In genomic region chr15:72474912-72475601, GRCh38 we compare ENCODE assay signal across 8 cellular contexts. TPM values are rescaled to one million over a fixed set of nuclear protein-coding genes. Genes with fewer than 3 reads are reported as not detected.
A peak's percentile ranks its signal among the peaks of the same experiment; 100 is the strongest.
DNase-seq lines count a peak whose midpoint lies in the region; ATAC-seq and TF ChIP-seq lines count a peak whose summit lies in the region.

No MANE protein-coding gene starts in this region.

- CTCF ChIA-PET in activated CD4-positive, alpha-beta memory T cell treated with anti-CD3 and anti-CD28 coated beads, Interleukin-2, amount 10 ng/mL, durations not matched to agents 7 days and 5 days (lab: Charles Lee): interaction anchor here (0.8 to 2.3 kb wide), 3 partner anchors 14 to 196 kb away, joined by 3 to 16 read pairs (median 4); no protein-coding TSS in a partner anchor

- H3K27ac ChIP-seq in ectodermal cell (ENCODE audit: insufficient read depth, low read depth, low read length, poor library complexity, severe bottlenecking): peak overlapping the region; percentile 99

- no peaks in the 10 kb centered on the region for H3K27me3 Mint-ChIP-seq in activated CD4-positive, alpha-beta memory T cell treated with anti-CD3 and anti-CD28 coated beads, Interleukin-2, amount 10 ng/mL, durations not matched to agents 7 days and 5 days

- POLR2A ChIA-PET in activated CD4-positive, alpha-beta memory T cell treated with anti-CD3 and anti-CD28 coated beads, Interleukin-2, amount 10 ng/mL, durations not matched to agents 7 days and 5 days (lab: Charles Lee): interaction anchor here (0.8 to 4.3 kb wide), 14 partner anchors 8 to 248 kb away, joined by 3 to 86 read pairs (median 5); partner anchors contain the start of genes HEXA and PKM

- H3K4me3 ChIP-seq in AG09309 (ENCODE audit: control insufficient read depth, low read depth, low read length) (peak overlapping the region; percentile 90), ectodermal cell (ENCODE audit: insufficient read depth, low read depth, low read length) (peak overlapping the region; percentile 79)

- H3K27me3 ChIP-seq in ectodermal cell (ENCODE audit: control insufficient read depth, insufficient read depth, low read length, poor library complexity, severe bottlenecking): no peaks in the 10 kb centered on the region

- no peak for TF ChIP-seq CTCF in AG09309 (IDR thresholded peaks at IDR 0.05; ENCODE audit: control insufficient read depth, insufficient read depth, low read depth, low read length, missing control alignments)

- ATAC-seq in GM19043 (IDR thresholded peaks at IDR 0.05; ENCODE audit: low read depth, unreplicated experiment): peak; percentile 26
- peak; percentile 44 for ATAC-seq in HG03342 (IDR thresholded peaks at IDR 0.05; ENCODE audit: unreplicated experiment)

- peaks cover 42% of the 10 kb centered on the region for H3K36me3 Mint-ChIP-seq in activated CD4-positive, alpha-beta memory T cell treated with anti-CD3 and anti-CD28 coated beads, Interleukin-2, amount 10 ng/mL, durations not matched to agents 7 days and 5 days (ENCODE audit: low read depth)

- H3K36me3 ChIP-seq in ectodermal cell (ENCODE audit: control insufficient read depth, insufficient read depth, low read length): no peaks in the 10 kb centered on the region

- no peaks in the 10 kb centered on the region for H3K4me1 ChIP-seq in ectodermal cell (ENCODE audit: control insufficient read depth, insufficient read depth, low read length)

- peaks cover 48% of the 10 kb centered on the region for H3K4me1 Mint-ChIP-seq in activated CD4-positive, alpha-beta memory T cell treated with anti-CD3 and anti-CD28 coated beads, Interleukin-2, amount 10 ng/mL, durations not matched to agents 7 days and 5 days

- peak overlapping the region; percentile 91 for H3K4me3 Mint-ChIP-seq in activated CD4-positive, alpha-beta memory T cell treated with anti-CD3 and anti-CD28 coated beads, Interleukin-2, amount 10 ng/mL, durations not matched to agents 7 days and 5 days

- peak overlapping the region; percentile 95 for H3K27ac Mint-ChIP-seq in activated CD4-positive, alpha-beta memory T cell treated with anti-CD3 and anti-CD28 coated beads, Interleukin-2, amount 10 ng/mL, durations not matched to agents 7 days and 5 days

- 0% methylated on average over 42 of the region's 42 CpGs for WGBS in ectodermal cell, 2 experiments

- H3K9me3 ChIP-seq in ectodermal cell (ENCODE audit: control insufficient read depth, low read length): no peaks in the 10 kb centered on the region

- DNase-seq in AG09309 (ENCODE audit: low read depth): no peak
- DNase-seq in NCI-H69 (lab: John Stamatoyannopoulos, UW): peak; percentile 59
- peak; percentile 86 for DNase-seq in activated CD4-positive, alpha-beta memory T cell treated with anti-CD3 and anti-CD28 coated beads, Interleukin-2, amount 10 ng/mL, durations not matched to agents 7 days and 5 days
- peak; percentile 78 to 84 for DNase-seq in lung microvascular endothelial cell (ENCODE audit: low read depth in 2 of 2)
- DNase-seq in stimulated activated CD4-positive, alpha-beta T cell treated with anti-CD3 and anti-CD28 coated beads, TNF-alpha, amount 100 ng/mL, for 48 hours (ENCODE audit: low read depth in 3 of 3): peak; percentile 47 to 75 (median 69)

- H3K9me3 Mint-ChIP-seq in activated CD4-positive, alpha-beta memory T cell treated with anti-CD3 and anti-CD28 coated beads, Interleukin-2, amount 10 ng/mL, durations not matched to agents 7 days and 5 days: no peaks in the 10 kb centered on the region

RNA-seq across cellular contexts. Expression of gene ARIH1, which starts 0.9 kb away (rescaled TPM):
- total RNA-seq in activated CD4-positive, alpha-beta memory T cell treated with anti-CD3 and anti-CD28 coated beads, Interleukin-2, amount 10 ng/mL, durations not matched to agents 7 days and 5 days: 100 to 1,000 TPM; 133 to 138 TPM
- polyA plus RNA-seq in ectodermal cell (2013, experiment 1 of 4): 114 TPM
- 128 TPM for polyA plus RNA-seq in ectodermal cell (2013, experiment 2 of 4)
- 103 TPM for polyA plus RNA-seq in ectodermal cell (2013, experiment 3 of 4)
- 110 TPM for polyA plus RNA-seq in ectodermal cell (2013, experiment 4 of 4)
- total RNA-seq in lung microvascular endothelial cell: 11.8 and 15.7 TPM in 2 replicates
